ENCODE assay signal across 12 cellular contexts in the genomic region with DNA sequence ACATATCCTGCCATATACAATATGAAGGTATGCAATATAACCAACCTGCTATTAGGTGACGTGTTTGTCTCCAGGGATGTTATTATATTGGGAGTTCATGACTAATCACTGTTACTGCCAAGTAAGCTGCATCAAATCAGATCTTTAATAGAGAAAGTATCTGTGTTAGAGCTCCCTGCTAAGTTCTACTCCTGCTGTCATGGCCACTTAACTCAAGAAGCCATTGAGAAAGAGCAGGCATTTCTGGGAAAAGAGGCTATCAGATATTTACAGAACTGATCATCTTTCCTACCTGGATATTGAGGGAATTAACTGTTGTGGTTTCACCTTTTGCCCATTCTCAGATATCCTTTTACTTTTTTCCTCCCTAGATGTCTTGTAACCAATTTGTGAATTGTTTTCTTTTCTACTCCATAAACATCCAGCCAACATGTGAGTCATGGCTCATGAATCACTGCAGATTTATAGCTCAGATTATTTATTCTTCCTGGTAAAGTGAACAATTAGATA.
DNase-seq lines count a peak whose midpoint lies in the region; ATAC-seq, FAIRE-seq and TF ChIP-seq lines count a peak whose summit lies in the region.
"Had no signal": no experiment of that assay in that cellular context is flagged by ENCODE, and none has a peak within 500 bp of the region (broad histone marks: within the 10 kb centered on the region; RNA-seq: fewer than 3 reads in every experiment).

No MANE protein-coding gene starts in this region.

- intact Hi-C loops in upper lobe of right lung (cut with DNase I): no loop called here

- no peak for TF ChIP-seq CTCF in upper lobe of right lung (IDR thresholded peaks at IDR 0.05)

- no peaks in the 10 kb centered on the region for H3K27me3 ChIP-seq in upper lobe of right lung
- H3K27me3 ChIP-seq: neural progenitor cell, stomach had no signal

- no peaks in the 10 kb centered on the region for H3K9me3 ChIP-seq in upper lobe of right lung
- H3K9me3 ChIP-seq: stomach had no signal

- peak; percentile 52 for FAIRE-seq in A204.1 (lab: Jason Lieb, UNC)
- FAIRE-seq: islet of Langerhans had no signal

- no peaks in the 10 kb centered on the region for H3K4me1 ChIP-seq in upper lobe of right lung
- H3K4me1 ChIP-seq: neural progenitor cell, stomach had no signal

- DNase-seq in HS-5 (ENCODE audit: low read depth) (peak; percentile 56), SK-N-DZ (ENCODE audit: low spot score) (peak; percentile 92), foreskin melanocyte (peak; percentile 2), upper lobe of right lung (no peak)
- DNase-seq: GOT3, stomach had no signal

- H3K36me3 ChIP-seq in upper lobe of right lung: no peaks in the 10 kb centered on the region
- H3K36me3 ChIP-seq: neural progenitor cell, stomach had no signal

- H3K27ac ChIP-seq in upper lobe of right lung: no peak overlapping the region
- H3K27ac ChIP-seq: neural progenitor cell, stomach had no signal

- H3K4me3 ChIP-seq in upper lobe of right lung: no peak overlapping the region
- H3K4me3 ChIP-seq: neural progenitor cell, stomach had no signal

- no peak for ATAC-seq in GM19328 (IDR thresholded peaks at IDR 0.05; ENCODE audit: unreplicated experiment)
- ATAC-seq in HG03342 (IDR thresholded peaks at IDR 0.05; ENCODE audit: unreplicated experiment): no peak
- no peak for ATAC-seq in HG02642 (IDR thresholded peaks at IDR 0.05; ENCODE audit: poor library complexity, unreplicated experiment)
- no peak for ATAC-seq in upper lobe of right lung
